ENCODE assay signal across 9 cellular contexts in genomic region chr7:54932818-54933543, GRCh38.
DNase-seq lines count a peak whose midpoint lies in the region; ATAC-seq and TF ChIP-seq lines count a peak whose summit lies in the region.
"Had no signal": no experiment of that assay in that cellular context is flagged by ENCODE, and none has a peak within 500 bp of the region (broad histone marks: within the 10 kb centered on the region; RNA-seq: fewer than 3 reads in every experiment).

No MANE protein-coding gene starts in this region.

- intact Hi-C loops in sciatic nerve (cut with DNase I): no loop called here

- no CpG with 5 or more reads among the region's 34 CpGs for WGBS in iPS DF 6.9 (ENCODE audit: insufficient coverage, insufficient read length)

- TF ChIP-seq CTCF in astrocyte of the spinal cord (IDR thresholded peaks at IDR 0.05; ENCODE audit: low read depth, low read length): no peak
- TF ChIP-seq CTCF in GM13976 (IDR thresholded peaks at IDR 0.05; ENCODE audit: borderline replicate concordance, control extremely low read depth, extremely low read depth, insufficient read depth, missing control alignments): no peak

- no peaks in the 10 kb centered on the region for H3K4me1 ChIP-seq in iPS DF 6.9 (ENCODE audit: control insufficient read depth, insufficient read depth, low read length)

- H3K9me3 ChIP-seq in iPS DF 6.9 (ENCODE audit: control insufficient read depth, insufficient read depth, low read length): no peaks in the 10 kb centered on the region
- H3K9me3 ChIP-seq: neutrophil had no signal

- H3K27me3 ChIP-seq in iPS DF 6.9 (ENCODE audit: control insufficient read depth, insufficient read depth, low read length): no peaks in the 10 kb centered on the region

- H3K36me3 ChIP-seq in iPS DF 6.9 (ENCODE audit: control insufficient read depth, insufficient read depth, low read length): no peaks in the 10 kb centered on the region
- H3K36me3 ChIP-seq: neutrophil had no signal

- DNase-seq in DMS153 treated with DMSO at 0.1 percent for 48 hours (lab: John Stamatoyannopoulos, UW; ENCODE audit: unreplicated experiment) (peak; percentile 64), NCI-H2029 treated with DMSO at 0.1 percent for 48 hours (lab: John Stamatoyannopoulos, UW) (peak; percentile 71), astrocyte of the spinal cord (ENCODE audit: low read depth, low spot score) (peak; percentile 65), iPS DF 6.9 (ENCODE audit: low read depth, low spot score) (no peak), sciatic nerve (ENCODE audit: low spot score) (peak; percentile 66), GM13976 (ENCODE audit: low spot score) (no peak), SIG-M5 (lab: John Stamatoyannopoulos, UW) (no peak)
- no peak for DNase-seq in stimulated activated CD4-positive, alpha-beta T cell treated with anti-CD3 and anti-CD28 coated beads, Interleukin-12 subunit alpha, Interleukin-12 subunit beta, amount 100 ng/mL, for 4 hours

- H3K4me3 ChIP-seq in astrocyte of the spinal cord (ENCODE audit: low read depth, low read length) (peak overlapping the region; percentile 40), iPS DF 6.9 (ENCODE audit: low read length) (peak overlapping the region; percentile 61; the same call in 1 of the 2 replicates)

- in situ Hi-C loops in astrocyte of the spinal cord (cut with HindIII; ENCODE audit: low sequenced_read_pairs) (no loop called here), GM13976 (cut with MboI; ENCODE audit: low sequenced_read_pairs, unreplicated experiment) (no loop called here)

- no peak overlapping the region for H3K27ac ChIP-seq in iPS DF 6.9 (ENCODE audit: low read length)
- H3K27ac ChIP-seq: neutrophil had no signal

- ATAC-seq in sciatic nerve: peak; percentile 95

Comparison
In these comparisons a context has a peak if more than half of its experiments do, and no peak if none do; other contexts are left out.
1. DNase-seq: peak in DMS153 treated with DMSO at 0.1 percent for 48 hours (single experiment), NCI-H2029 treated with DMSO at 0.1 percent for 48 hours (single experiment), astrocyte of the spinal cord (single experiment) and sciatic nerve (single experiment); none in iPS DF 6.9 (single experiment), GM13976 (single experiment), SIG-M5 (single experiment) and stimulated activated CD4-positive, alpha-beta T cell treated with anti-CD3 and anti-CD28 coated beads, Interleukin-12 subunit alpha, Interleukin-12 subunit beta, amount 100 ng/mL, for 4 hours (single experiment).